In the genomic region with DNA sequence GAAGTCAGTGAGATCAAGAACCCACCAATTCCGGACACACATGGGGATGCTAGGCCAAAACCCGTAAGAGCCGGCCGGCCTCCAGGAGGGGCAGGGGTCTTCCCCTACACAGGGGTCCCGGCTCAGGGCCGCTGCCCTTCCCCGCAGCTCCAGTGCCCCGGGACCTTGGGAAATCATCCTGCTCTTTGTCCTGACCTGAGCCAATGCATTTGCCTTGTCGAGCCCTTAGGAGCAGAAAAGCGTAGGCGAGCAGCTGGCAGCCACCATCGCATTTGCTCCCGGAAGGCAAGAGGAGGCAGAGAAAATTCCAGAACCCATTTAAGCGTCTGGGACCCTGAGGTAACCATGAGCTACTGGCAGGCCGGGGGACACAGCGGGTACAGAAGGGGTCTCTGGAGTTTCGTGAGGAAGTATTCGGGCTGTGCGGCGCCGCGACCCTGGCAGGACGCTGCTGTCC, we compare ENCODE assay signal across 8 cellular contexts. TPM values are rescaled to one million over a fixed set of nuclear protein-coding genes. Genes with fewer than 3 reads are reported as not detected.
DNase-seq lines count a peak whose midpoint lies in the region; ATAC-seq, FAIRE-seq and TF ChIP-seq lines count a peak whose summit lies in the region.

No MANE protein-coding gene starts in this region.

- no peaks in the 10 kb centered on the region for H3K79me2 ChIP-seq in endothelial cell of umbilical vein (ENCODE audit: control insufficient read depth, insufficient read depth, low read length)

- no peaks in the 10 kb centered on the region for H3K9me3 Mint-ChIP-seq in natural killer cell treated with Interleukin-12 subunit alpha and Interleukin-12 subunit beta and Interleukin-15 and Interleukin-18, amount 100 ng/mL, for 72 hours

- H3K27me3 Mint-ChIP-seq in natural killer cell treated with Interleukin-12 subunit alpha and Interleukin-12 subunit beta and Interleukin-15 and Interleukin-18, amount 100 ng/mL, for 72 hours = no peaks in the 10 kb centered on the region

- peak overlapping the region; percentile 69 for H2AFZ ChIP-seq in endothelial cell of umbilical vein (ENCODE audit: low read depth, low read length)

- H3K27me3 ChIP-seq in AG04450 (ENCODE audit: control insufficient read depth, insufficient read depth, low read length) (no peaks in the 10 kb centered on the region), HUES6 (ENCODE audit: control insufficient read depth, insufficient read depth, low read length) (no peaks in the 10 kb centered on the region), endothelial cell of umbilical vein (ENCODE audit: control insufficient read depth in 2 of 2, insufficient read depth in 2 of 2, low read length in 2 of 2) (peaks cover 0 to under 1% of the 10 kb centered on the region in 2 experiments)

- H3K4me1 ChIP-seq in HUES6 (ENCODE audit: control insufficient read depth, insufficient read depth, low read length) (peaks cover 25% of the 10 kb centered on the region), endothelial cell of umbilical vein (ENCODE audit: control insufficient read depth, extremely low read depth, insufficient read depth, low read length) (peaks cover 5% of the 10 kb centered on the region)

- POLR2A ChIA-PET in AG04450 (lab: Yijun Ruan, JAX) = interaction anchor here (0.6 to 2.1 kb wide), 4 partner anchors 17 to 79 kb away, joined by 3 to 9 read pairs (median 4); no protein-coding TSS in a partner anchor
- POLR2A ChIA-PET in endothelial cell of umbilical vein (lab: Charles Lee) = interaction anchor here (1.0 kb wide), 1 partner anchor 199 kb away, joined by 3 read pairs; the partner anchor contains the start of gene NOP14

- no peaks in the 10 kb centered on the region for H3K9me1 ChIP-seq in endothelial cell of umbilical vein (replicated peaks; ENCODE audit: control insufficient read depth, extremely low read depth, insufficient read depth, low read length)

- BruUV-seq in endothelial cell of umbilical vein (replicated peaks; lab: Mats Ljungman, UMichigan) = no TSS peak

- H3K36me3 Mint-ChIP-seq in natural killer cell treated with Interleukin-12 subunit alpha and Interleukin-12 subunit beta and Interleukin-15 and Interleukin-18, amount 100 ng/mL, for 72 hours = no peaks in the 10 kb centered on the region

- peak overlapping the region; percentile 57 for H3K4me3 Mint-ChIP-seq in natural killer cell treated with Interleukin-12 subunit alpha and Interleukin-12 subunit beta and Interleukin-15 and Interleukin-18, amount 100 ng/mL, for 72 hours

- H3K4me3 ChIP-seq in AG04450 (ENCODE audit: low read depth, low read length) = peak overlapping the region; percentile 59; the same call in 1 of the 2 replicates
- H3K4me3 ChIP-seq in HUES6 (ENCODE audit: low read depth, low read length) = peak overlapping the region; percentile 53; the same call in 1 of the 2 replicates
- peak overlapping the region; percentile 28 to 47 (median 36) for H3K4me3 ChIP-seq in endothelial cell of umbilical vein (replicated peaks in 1 of 3; ENCODE audit: insufficient read depth in 1 of 3, low read depth in 1 of 3, low read length in 3 of 3)

- no peaks in the 10 kb centered on the region for H3K36me3 ChIP-seq in HUES6 (ENCODE audit: control insufficient read depth, insufficient read depth, low read length)
- H3K36me3 ChIP-seq in endothelial cell of umbilical vein (ENCODE audit: control insufficient read depth in 2 of 2, extremely low read depth in 1 of 2, insufficient read depth in 2 of 2, low read length in 2 of 2) = no peaks in the 10 kb centered on the region

- H3K9ac ChIP-seq in HUES6 (ENCODE audit: low read length) (no peak overlapping the region), endothelial cell of umbilical vein (replicated peaks; ENCODE audit: extremely low read depth, insufficient read depth, low read length) (no peak overlapping the region)

- H3K27ac ChIP-seq in AG04450 (ENCODE audit: low read depth, low read length) (no peak overlapping the region), HUES6 (ENCODE audit: low read depth, low read length) (no peak overlapping the region), endothelial cell of umbilical vein (ENCODE audit: insufficient read depth, low read depth, low read length) (no peak overlapping the region)

- peaks cover 0 to 19% of the 10 kb centered on the region in 2 donors for H3K4me1 Mint-ChIP-seq in natural killer cell treated with Interleukin-12 subunit alpha and Interleukin-12 subunit beta and Interleukin-15 and Interleukin-18, amount 100 ng/mL, for 72 hours (ENCODE audit: low read depth in 2 of 2)

- DNase-seq in AG04450 (ENCODE audit: low read depth, low spot score) = no peak
- DNase-seq in endothelial cell of umbilical vein (ENCODE audit: low read depth, low spot score) = no peak
- DNase-seq in natural killer cell treated with Interleukin-12 subunit alpha and Interleukin-12 subunit beta and Interleukin-15 and Interleukin-18, amount 100 ng/mL, for 72 hours (ENCODE audit: low spot score) = peak; percentile 48
- no peak for DNase-seq in activated CD4-positive, CD25-positive, alpha-beta regulatory T cell treated with anti-CD3 and anti-CD28 coated beads, Interleukin-2, amount 50 U/mL, for 72 hours
- DNase-seq in DMS53 (lab: John Stamatoyannopoulos, UW) = no peak
- DNase-seq in stimulated activated CD4-positive, alpha-beta T cell treated with anti-CD3 and anti-CD28 coated beads, Interleukin-15, amount 100 ng/mL, for 24 hours = no peak
- no peak for DNase-seq in foreskin melanocyte

- ATAC-seq in natural killer cell treated with Interleukin-12 subunit alpha and Interleukin-12 subunit beta and Interleukin-15 and Interleukin-18, amount 100 ng/mL, for 72 hours = no peak

- intact Hi-C loops in endothelial cell of umbilical vein (cut with micrococcal nuclease) = loop anchor here (5.0 kb wide), 2 partner anchors 49 to 139 kb away; no protein-coding TSS in a partner anchor

- no peak for TF ChIP-seq POLR2A in endothelial cell of umbilical vein (IDR thresholded peaks at IDR 0.05; ENCODE audit: low read depth, low read length)

- dilution Hi-C loops in endothelial cell of umbilical vein (cut with MboI; ENCODE audit: extremely low pct_ligation_motif_present, low sequenced_read_pairs) = no loop called here

- peak; percentile 44 for FAIRE-seq in endothelial cell of umbilical vein (lab: Jason Lieb, UNC)

- no peaks in the 10 kb centered on the region for H4K20me1 ChIP-seq in endothelial cell of umbilical vein (replicated peaks; ENCODE audit: control insufficient read depth, extremely low read depth, insufficient read depth, low read length)

- peak overlapping the region; percentile 85 for H3K4me2 ChIP-seq in endothelial cell of umbilical vein (ENCODE audit: insufficient read depth, low read length)

- CTCF ChIA-PET in AG04450 (lab: Charles Lee) (interaction anchor here (0.6 to 1.9 kb wide), 25 partner anchors 10 to 591 kb away, joined by 3 to 11 read pairs (median 3); no protein-coding TSS in a partner anchor), endothelial cell of umbilical vein (lab: Charles Lee) (interaction anchor here (0.6 to 4.3 kb wide), 39 partner anchors 8 to 200 kb away, joined by 3 to 34 read pairs (median 5); partner anchors contain the start of genes GRK4, NOP14, SH3BP2 and TNIP2)

- TF ChIP-seq CTCF in AG04450 (IDR thresholded peaks at IDR 0.05; ENCODE audit: low read depth, low read length) (no peak), endothelial cell of umbilical vein (IDR thresholded peaks at IDR 0.05; ENCODE audit: extremely low read depth in 1 of 2, insufficient read depth in 1 of 2, low read depth in 1 of 2, low read length in 2 of 2) (no peak)

- no peak overlapping the region for H3K27ac Mint-ChIP-seq in natural killer cell treated with Interleukin-12 subunit alpha and Interleukin-12 subunit beta and Interleukin-15 and Interleukin-18, amount 100 ng/mL, for 72 hours

- H3K9me3 ChIP-seq in AG04450 (ENCODE audit: control insufficient read depth, insufficient read depth, low read length) = no peaks in the 10 kb centered on the region; the same call in 1 of the 2 replicates
- H3K9me3 ChIP-seq in HUES6 (ENCODE audit: control insufficient read depth, insufficient read depth, low read depth, low read length) = peaks cover 3% of the 10 kb centered on the region
- H3K9me3 ChIP-seq in endothelial cell of umbilical vein (replicated peaks; ENCODE audit: control insufficient read depth, insufficient read depth, low read length) = no peaks in the 10 kb centered on the region

TF ChIP-seq in endothelial cell of umbilical vein, 7 proteins besides CTCF, POLR2A, EP300 and RAD21 (continues in another document):
- TF ChIP-seq MYC (IDR thresholded peaks at IDR 0.05; ENCODE audit: low read depth, low read length) = no peak
- no peak for TF ChIP-seq POLR2AphosphoS5 (IDR thresholded peaks at IDR 0.05; ENCODE audit: insufficient read depth, low read depth, low read length)
- TF ChIP-seq JUN (IDR thresholded peaks at IDR 0.05; ENCODE audit: borderline replicate concordance, insufficient read depth, insufficient read length, low read depth) = no peak

RNA-seq across cellular contexts. Expression of gene TNIP2, which starts 7.4 kb away (rescaled TPM):
- polyA plus RNA-seq in AG04450 (2011; rRNA removed) (28.8 and 34.3 TPM in 2 replicates), endothelial cell of umbilical vein (37.7 and 40.4 TPM in 2 replicates)
- 11.8 and 18.6 TPM in 2 replicates for polyA minus RNA-seq in AG04450 (2011; rRNA and poly(A)+ RNA removed)
- total RNA-seq in endothelial cell of umbilical vein = 49.0 and 52.1 TPM in 2 replicates
- polyA plus RNA-seq in endothelial cell of umbilical vein (2011; cell fraction: cytosol; rRNA removed) = 36.9 and 45.5 TPM in 2 replicates
- 77.9 and 79.6 TPM in 2 replicates for polyA plus RNA-seq in endothelial cell of umbilical vein (2011; cell fraction: nucleus; rRNA removed)
- 38.1 and 44.1 TPM in 2 replicates for polyA plus RNA-seq in endothelial cell of umbilical vein (2012)
- polyA minus RNA-seq in endothelial cell of umbilical vein = 26.4 and 28.3 TPM in 2 replicates
- 8.7 TPM for polyA minus RNA-seq in endothelial cell of umbilical vein (2011; cell fraction: cytosol; rRNA and poly(A)+ RNA removed)
- polyA minus RNA-seq in endothelial cell of umbilical vein (2011; cell fraction: nucleus; rRNA and poly(A)+ RNA removed) = 12.2 and 25.3 TPM in 2 replicates
- 10 to 100 TPM; 80.9 to 89.3 TPM for total RNA-seq in natural killer cell treated with Interleukin-12 subunit alpha and Interleukin-12 subunit beta and Interleukin-15 and Interleukin-18, amount 100 ng/mL, for 72 hours

RNA-seq across cellular contexts. Expression of gene SH3BP2, which starts 29.3 kb away (rescaled TPM):
- 14.8 and 17.2 TPM in 2 replicates for polyA plus RNA-seq in AG04450 (2011; rRNA removed)
- polyA minus RNA-seq in AG04450 (2011; rRNA and poly(A)+ RNA removed) = 30.6 and 36.8 TPM in 2 replicates
- total RNA-seq in endothelial cell of umbilical vein = 69.2 and 73.1 TPM in 2 replicates
- 62.9 and 73.9 TPM in 2 replicates for polyA plus RNA-seq in endothelial cell of umbilical vein
- 21.9 and 32.7 TPM in 2 replicates for polyA plus RNA-seq in endothelial cell of umbilical vein (2011; cell fraction: cytosol; rRNA removed)
- polyA plus RNA-seq in endothelial cell of umbilical vein (2011; cell fraction: nucleus; rRNA removed) = 220 and 232 TPM in 2 replicates
- polyA plus RNA-seq in endothelial cell of umbilical vein (2012) = 24.3 and 30.0 TPM in 2 replicates
- 149 and 192 TPM in 2 replicates for polyA minus RNA-seq in endothelial cell of umbilical vein
- polyA minus RNA-seq in endothelial cell of umbilical vein (2011; cell fraction: cytosol; rRNA and poly(A)+ RNA removed) = 7.4 TPM
- polyA minus RNA-seq in endothelial cell of umbilical vein (2011; cell fraction: nucleus; rRNA and poly(A)+ RNA removed) = 74.5 and 84.1 TPM in 2 replicates
- total RNA-seq in natural killer cell treated with Interleukin-12 subunit alpha and Interleukin-12 subunit beta and Interleukin-15 and Interleukin-18, amount 100 ng/mL, for 72 hours = 100 to 1,000 TPM; 121 to 129 TPM
